Comparison of ENCODE assay signal across 16 cellular contexts in genomic region chr11:118485273-118485672, GRCh38. TPM values are rescaled to one million over a fixed set of nuclear protein-coding genes. Genes with fewer than 3 reads are reported as not detected.
DNase-seq lines count a peak whose midpoint lies in the region; ATAC-seq and TF ChIP-seq lines count a peak whose summit lies in the region.
"Had no signal": no experiment of that assay in that cellular context is flagged by ENCODE, and none has a peak within 500 bp of the region (broad histone marks: within the 10 kb centered on the region; RNA-seq: fewer than 3 reads in every experiment).

No MANE protein-coding gene starts in this region.

- H4K20me1 ChIP-seq in SK-N-SH (ENCODE audit: insufficient read depth) (no peaks in the 10 kb centered on the region), GM23248 (ENCODE audit: insufficient read depth) (no peaks in the 10 kb centered on the region), H9 (ENCODE audit: control insufficient read depth, insufficient read depth, insufficient read length) (no peaks in the 10 kb centered on the region)

- H2BK15ac ChIP-seq in H9 (ENCODE audit: low read depth, low read length), result no peak overlapping the region

- no peak for TF ChIP-seq RAD21 in SK-N-SH (IDR thresholded peaks at IDR 0.05; ENCODE audit: low read length)

- no peak overlapping the region for H3K4ac ChIP-seq in H9 (ENCODE audit: low read depth, low read length)

- H3T11ph ChIP-seq in H9 (ENCODE audit: low read length), result no peak overlapping the region

- H3K9me3 ChIP-seq in SK-N-SH (no peaks in the 10 kb centered on the region), GM23248 (ENCODE audit: low read depth) (no peaks in the 10 kb centered on the region), T-helper 17 cell (ENCODE audit: control insufficient read depth, low read length, poor library complexity, severe bottlenecking) (no peaks in the 10 kb centered on the region), H9 (ENCODE audit: control insufficient read depth, low read depth, low read length) (no peaks in the 10 kb centered on the region)
- H3K9me3 ChIP-seq in naive thymus-derived CD4-positive, alpha-beta T cell (ENCODE audit: control insufficient read depth in 2 of 3, low read length in 3 of 3), result no peaks in the 10 kb centered on the region
- H3K9me3 ChIP-seq: stomach had no signal

- H3K79me2 ChIP-seq in SK-N-SH (ENCODE audit: insufficient read depth) (no peaks in the 10 kb centered on the region), GM23248 (ENCODE audit: insufficient read depth) (0 out of 2 replicates have a peak, but pooled peaks cover 5% of the 10 kb centered on the region), H9 (ENCODE audit: insufficient read depth, low read length) (no peaks in the 10 kb centered on the region)
- H3K79me2 ChIP-seq: parathyroid adenoma had no signal

- TF ChIP-seq CTCF in SK-N-SH (IDR thresholded peaks at IDR 0.05) (peak; percentile 50), H9 (conservative IDR thresholded peaks at IDR 0.05) (no peak; the same call in 2 of the 3 replicates)

- H3K36me3 Mint-ChIP-seq in T-helper 17 cell (ENCODE audit: low read depth) (peaks cover 6% of the 10 kb centered on the region), H9 (ENCODE audit: insufficient read depth in 1 of 3, low read depth in 3 of 3) (peaks cover 30 to 75% (median 74%) of the 10 kb centered on the region in 3 experiments)
- H3K36me3 Mint-ChIP-seq in naive thymus-derived CD4-positive, alpha-beta T cell, result peaks cover 12 to 30% (median 21%) of the 10 kb centered on the region in 5 donors

- in situ Hi-C loops in GM23248 (cut with MboI), result no loop called here

- no peak overlapping the region for H4K8ac ChIP-seq in H9 (replicated peaks; ENCODE audit: insufficient read length, low read depth, low read length)

- CTCF ChIA-PET in SK-N-SH (lab: Yijun Ruan, JAX), result interaction anchor here (0.9 to 1.3 kb wide), 6 partner anchors 11 to 287 kb away, joined by 3 to 4 read pairs (median 3); no protein-coding TSS in a partner anchor
- CTCF ChIA-PET in naive thymus-derived CD4-positive, alpha-beta T cell (lab: Charles Lee), result no interaction called here

- ATAC-seq in SK-N-SH treated with all-trans-retinoic acid at 6 μM for 48 hours (no peak), T-helper 17 cell (no peak), HG02981 (IDR thresholded peaks at IDR 0.05; ENCODE audit: unreplicated experiment) (no peak)
- ATAC-seq in naive thymus-derived CD4-positive, alpha-beta T cell, result no peak
- ATAC-seq in activated CD4-positive, CD25-positive, alpha-beta regulatory T cell treated with anti-CD3 and anti-CD28 coated beads, Interleukin-2, amount 50 U/mL, for 24 hours, result no peak

- POLR2A ChIA-PET in SK-N-SH (lab: Yijun Ruan, JAX), result no interaction called here
- POLR2A ChIA-PET in naive thymus-derived CD4-positive, alpha-beta T cell (lab: Charles Lee), result no interaction called here

- no peak overlapping the region for H3K23ac ChIP-seq in H9 (ENCODE audit: insufficient read length, low read depth, low read length)

- H3K9me3 Mint-ChIP-seq in naive thymus-derived CD4-positive, alpha-beta T cell, result no peaks in the 10 kb centered on the region
- no peaks in the 10 kb centered on the region for H3K9me3 Mint-ChIP-seq in H9
- H3K9me3 Mint-ChIP-seq: brain had no signal

- no peak overlapping the region for H3K18ac ChIP-seq in H9 (ENCODE audit: insufficient read length, low read depth, low read length)

- no peak overlapping the region for H3K9ac ChIP-seq in SK-N-SH
- peak overlapping the region; percentile 8; the same call in 1 of the 2 replicates for H3K9ac ChIP-seq in GM23248
- H3K9ac ChIP-seq in H9 (ENCODE audit: extremely low read depth, insufficient read length, low read length), result no peak overlapping the region
- H3K9ac ChIP-seq: parathyroid adenoma had no signal

- H3K4me3 Mint-ChIP-seq in T-helper 17 cell (no peak overlapping the region), H9 (no peak overlapping the region)
- no peak overlapping the region for H3K4me3 Mint-ChIP-seq in naive thymus-derived CD4-positive, alpha-beta T cell
- H3K4me3 Mint-ChIP-seq: brain had no signal

- H4K91ac ChIP-seq in H9 (ENCODE audit: insufficient read length, low read depth, low read length), result no peak overlapping the region

- H3K27ac ChIP-seq in SK-N-SH (ENCODE audit: low read depth in 2 of 2, low read length in 1 of 2) (no peak overlapping the region), GM23248 (no peak overlapping the region), H9 (ENCODE audit: insufficient read length, low read depth, low read length) (no peak overlapping the region)
- peak overlapping the region; percentile 2 for H3K27ac ChIP-seq in naive thymus-derived CD4-positive, alpha-beta T cell (ENCODE audit: low read depth, low read length)
- H3K27ac ChIP-seq: parathyroid adenoma, stomach had no signal

- H4K5ac ChIP-seq in H9 (ENCODE audit: insufficient read length, low read depth, low read length), result no peak overlapping the region

- H3F3A ChIP-seq in SK-N-SH (replicated peaks; ENCODE audit: insufficient read depth) (peaks cover 42% of the 10 kb centered on the region), GM23248 (ENCODE audit: insufficient read depth) (peaks cover 34% of the 10 kb centered on the region)

- H3K27me3 Mint-ChIP-seq in T-helper 17 cell (no peaks in the 10 kb centered on the region), H9 (ENCODE audit: low read depth) (no peaks in the 10 kb centered on the region)
- no peaks in the 10 kb centered on the region for H3K27me3 Mint-ChIP-seq in naive thymus-derived CD4-positive, alpha-beta T cell

- no peak overlapping the region for H2BK120ac ChIP-seq in H9 (ENCODE audit: low read depth, low read length, poor library complexity, severe bottlenecking)

- no peaks in the 10 kb centered on the region for H3K79me1 ChIP-seq in H9 (ENCODE audit: insufficient read depth, low read depth, low read length, poor library complexity, severe bottlenecking)

- intact Hi-C loops in naive thymus-derived CD4-positive, alpha-beta T cell (cut with micrococcal nuclease), result no loop called here

- H3K27me3 ChIP-seq in SK-N-SH (ENCODE audit: insufficient read depth) (no peaks in the 10 kb centered on the region), GM23248 (replicated peaks; ENCODE audit: insufficient read depth) (no peaks in the 10 kb centered on the region), H9 (ENCODE audit: insufficient read depth, low read length) (no peaks in the 10 kb centered on the region)
- H3K27me3 ChIP-seq in naive thymus-derived CD4-positive, alpha-beta T cell (ENCODE audit: control insufficient read depth in 2 of 2, insufficient read depth in 2 of 2, low read length in 2 of 2), result no peaks in the 10 kb centered on the region
- H3K27me3 ChIP-seq: stomach had no signal

- no peaks in the 10 kb centered on the region for H3K4me1 ChIP-seq in SK-N-SH (ENCODE audit: control insufficient read depth in 1 of 2, insufficient read depth in 2 of 2, low read depth in 1 of 2, low read length in 1 of 2)
- H3K4me1 ChIP-seq in GM23248 (ENCODE audit: insufficient read depth), result no peaks in the 10 kb centered on the region
- H3K4me1 ChIP-seq in naive thymus-derived CD4-positive, alpha-beta T cell (ENCODE audit: control insufficient read depth in 2 of 2, insufficient read depth in 2 of 2, low read length in 2 of 2), result no peaks in the 10 kb centered on the region
- H3K4me1 ChIP-seq in H9 (ENCODE audit: insufficient read depth, low read length), result no peaks in the 10 kb centered on the region
- H3K4me1 ChIP-seq: parathyroid adenoma, stomach had no signal

- H3K4me3 ChIP-seq in SK-N-SH (ENCODE audit: low read depth in 2 of 2, low read length in 1 of 2) (no peak overlapping the region), GM23248 (no peak overlapping the region)
- no peak overlapping the region for H3K4me3 ChIP-seq in naive thymus-derived CD4-positive, alpha-beta T cell (ENCODE audit: low read length)
- H3K4me3 ChIP-seq: stomach had no signal

- no peak overlapping the region for H2BK5ac ChIP-seq in H9 (ENCODE audit: insufficient read length, low read length)

- H3K4me2 ChIP-seq in SK-N-SH, result no peak overlapping the region
- H3K4me2 ChIP-seq in GM23248 (ENCODE audit: unreplicated experiment), result no peak overlapping the region
- no peak overlapping the region for H3K4me2 ChIP-seq in H9 (ENCODE audit: insufficient read depth, insufficient read length, low read length)

- H3K36me3 ChIP-seq in SK-N-SH (replicated peaks in 1 of 2; ENCODE audit: control insufficient read depth in 1 of 2, insufficient read depth in 2 of 2, low read length in 1 of 2), result peaks cover 64 to 79% of the 10 kb centered on the region in 2 experiments
- H3K36me3 ChIP-seq in GM23248 (ENCODE audit: low read depth), result peaks cover 87% of the 10 kb centered on the region
- H3K36me3 ChIP-seq in naive thymus-derived CD4-positive, alpha-beta T cell (ENCODE audit: control insufficient read depth in 2 of 3, insufficient read depth in 3 of 3, low read length in 3 of 3), result peaks cover 33 to 75% (median 43%) of the 10 kb centered on the region in 3 experiments

- DNase-seq in SK-N-SH (peak; percentile 34), GM23248 (peak; percentile 20), T-helper 17 cell (no peak), H9 (no peak)
- peak in 1 of 9 donors; percentile 9 for DNase-seq in naive thymus-derived CD4-positive, alpha-beta T cell
- DNase-seq: activated gamma-delta T cell; effector memory CD4-positive, alpha-beta T cell; islet precursor cell; midbrain; RPMI8226; stomach had no signal

- no peak overlapping the region for H2BK20ac ChIP-seq in H9 (ENCODE audit: low read depth, low read length, poor library complexity, severe bottlenecking)

- no peak overlapping the region for H2BK12ac ChIP-seq in H9 (ENCODE audit: insufficient read length, low read depth, low read length)

- no peaks in the 10 kb centered on the region for H3K9me2 ChIP-seq in SK-N-SH
- H3K9me2 ChIP-seq in GM23248 (ENCODE audit: insufficient read depth), result no peaks in the 10 kb centered on the region

- no peak overlapping the region for H3K14ac ChIP-seq in H9 (ENCODE audit: insufficient read depth, low read length)

- no peak overlapping the region for H2AK5ac ChIP-seq in H9 (ENCODE audit: insufficient read length, low read length)

- H3K27ac Mint-ChIP-seq in T-helper 17 cell, result peak overlapping the region; percentile 51
- peak overlapping the region in 4 of 9 donors; percentile 31 to 84 (median 54) for H3K27ac Mint-ChIP-seq in naive thymus-derived CD4-positive, alpha-beta T cell
- no peak overlapping the region for H3K27ac Mint-ChIP-seq in H9

- no peak overlapping the region for H3K56ac ChIP-seq in H9 (ENCODE audit: insufficient read length, low read depth, low read length)

- H2AFZ ChIP-seq in SK-N-SH (ENCODE audit: low read depth), result no peak overlapping the region
- no peak overlapping the region for H2AFZ ChIP-seq in GM23248
- no peak overlapping the region for H2AFZ ChIP-seq in H9 (ENCODE audit: low read length)
- H2AFZ ChIP-seq: parathyroid adenoma had no signal

- H3K4me1 Mint-ChIP-seq in T-helper 17 cell, result peaks cover 4% of the 10 kb centered on the region
- H3K4me1 Mint-ChIP-seq in naive thymus-derived CD4-positive, alpha-beta T cell, result peaks cover 0 to 6% (median 5%) of the 10 kb centered on the region in 7 donors
- H3K4me1 Mint-ChIP-seq in H9, result no peaks in the 10 kb centered on the region
- H3K4me1 Mint-ChIP-seq: brain had no signal

- H3K23me2 ChIP-seq in H9 (ENCODE audit: insufficient read length, low read depth, low read length, poor library complexity, severe bottlenecking), result no peaks in the 10 kb centered on the region

- no peak for TF ChIP-seq EP300 in SK-N-SH (IDR thresholded peaks at IDR 0.05; ENCODE audit: borderline replicate concordance in 1 of 2, low read depth in 1 of 2, low read length in 1 of 2)

RNA-seq across cellular contexts. Expression of gene TTC36, which starts 42.0 kb away (rescaled TPM):
- polyA plus RNA-seq in SK-N-SH (2012; rRNA removed) (0.18 and 0.29 TPM in 2 replicates), GM23248 (2016; fragmentation: Nextera tagmentation; extraction: Ambion mirVana) (0.27 and 0.58 TPM in 2 replicates)
- polyA plus RNA-seq in SK-N-SH (2012; cell fraction: cytosol; rRNA removed), result 0.05 and 0.12 TPM in 2 replicates
- polyA plus RNA-seq in SK-N-SH (2012; cell fraction: nucleus; rRNA removed), result 1.0 and 1.9 TPM in 2 replicates
- 1.1 TPM in 1 of 2 replicates, not detected in the other for total RNA-seq in GM23248 (2014; rRNA removed; shearing (Covaris generic))
- total RNA-seq in T-helper 17 cell (under 1 TPM in 1 of 2 donors, not detected in 1; 0.55 TPM), H9 (2021) (1.6 TPM in 2 replicates)
- total RNA-seq in naive thymus-derived CD4-positive, alpha-beta T cell, result 1 to 10 TPM in 3 of 5 experiments, under 1 TPM in 2; 0.34 to 2.7 (median 1.1) TPM
- 1 to 10 TPM in 1 of 2 donors, under 1 TPM in 1; 0.29 to 1.2 TPM for polyA plus RNA-seq in naive thymus-derived CD4-positive, alpha-beta T cell

RNA-seq across cellular contexts. Expression of gene TMEM25, which starts 45.7 kb away (rescaled TPM):
- polyA plus RNA-seq in SK-N-SH (2012; rRNA removed), result 30.0 and 31.0 TPM in 2 replicates
- 14.4 and 22.3 TPM in 2 replicates for polyA plus RNA-seq in SK-N-SH (2012; cell fraction: cytosol; rRNA removed)
- 79.0 and 84.7 TPM in 2 replicates for polyA plus RNA-seq in SK-N-SH (2012; cell fraction: nucleus; rRNA removed)
- 4.2 and 10.6 TPM in 2 replicates for total RNA-seq in GM23248 (2014; rRNA removed; shearing (Covaris generic))
- 7.1 and 7.5 TPM in 2 replicates for polyA plus RNA-seq in GM23248 (2016; fragmentation: Nextera tagmentation; extraction: Ambion mirVana)
- 1 to 10 TPM; 9.2 to 10.0 TPM for total RNA-seq in T-helper 17 cell
- 10 to 100 TPM; 12.1 to 32.8 (median 27.6) TPM for total RNA-seq in naive thymus-derived CD4-positive, alpha-beta T cell
- 10 to 100 TPM; 24.0 to 30.9 TPM for polyA plus RNA-seq in naive thymus-derived CD4-positive, alpha-beta T cell
- 24.5 and 26.2 TPM in 2 replicates for total RNA-seq in H9 (2021)

RNA-seq across cellular contexts. Expression of gene KMT2A, which starts 49.0 kb away (rescaled TPM):
- polyA plus RNA-seq in SK-N-SH (2012; rRNA removed) (15.7 and 16.6 TPM in 2 replicates), GM23248 (2016; fragmentation: Nextera tagmentation; extraction: Ambion mirVana) (7.6 and 8.1 TPM in 2 replicates)
- polyA plus RNA-seq in SK-N-SH (2012; cell fraction: cytosol; rRNA removed), result 8.2 and 11.9 TPM in 2 replicates
- polyA plus RNA-seq in SK-N-SH (2012; cell fraction: nucleus; rRNA removed), result 41.9 and 53.5 TPM in 2 replicates
- 19.1 TPM in 2 replicates for total RNA-seq in GM23248 (2014; rRNA removed; shearing (Covaris generic))
- total RNA-seq in T-helper 17 cell (100 to 1,000 TPM; 156 to 178 TPM), H9 (2021) (51.7 and 62.0 TPM in 2 replicates)
- 100 to 1,000 TPM; 140 to 192 (median 161) TPM for total RNA-seq in naive thymus-derived CD4-positive, alpha-beta T cell
- 10 to 100 TPM; 19.6 to 32.9 TPM for polyA plus RNA-seq in naive thymus-derived CD4-positive, alpha-beta T cell

Comparison
In these comparisons a context has a peak if more than half of its experiments do, and no peak if none do; other contexts are left out.
1. DNase-seq: peak in SK-N-SH (single experiment) and GM23248 (single experiment); none in T-helper 17 cell (0 of 3) and H9 (single experiment).